ENCODE assay signal across 1 cellular context in genomic region chr10:554182-554848, GRCh38.
TF ChIP-seq lines count a peak whose summit lies in the region.

No MANE protein-coding gene starts in this region.

TF ChIP-seq in SK-N-SH, 30 proteins besides CTCF, POLR2A, EP300 and RAD21 (continued from another document):
- TF ChIP-seq, protein P1, sequence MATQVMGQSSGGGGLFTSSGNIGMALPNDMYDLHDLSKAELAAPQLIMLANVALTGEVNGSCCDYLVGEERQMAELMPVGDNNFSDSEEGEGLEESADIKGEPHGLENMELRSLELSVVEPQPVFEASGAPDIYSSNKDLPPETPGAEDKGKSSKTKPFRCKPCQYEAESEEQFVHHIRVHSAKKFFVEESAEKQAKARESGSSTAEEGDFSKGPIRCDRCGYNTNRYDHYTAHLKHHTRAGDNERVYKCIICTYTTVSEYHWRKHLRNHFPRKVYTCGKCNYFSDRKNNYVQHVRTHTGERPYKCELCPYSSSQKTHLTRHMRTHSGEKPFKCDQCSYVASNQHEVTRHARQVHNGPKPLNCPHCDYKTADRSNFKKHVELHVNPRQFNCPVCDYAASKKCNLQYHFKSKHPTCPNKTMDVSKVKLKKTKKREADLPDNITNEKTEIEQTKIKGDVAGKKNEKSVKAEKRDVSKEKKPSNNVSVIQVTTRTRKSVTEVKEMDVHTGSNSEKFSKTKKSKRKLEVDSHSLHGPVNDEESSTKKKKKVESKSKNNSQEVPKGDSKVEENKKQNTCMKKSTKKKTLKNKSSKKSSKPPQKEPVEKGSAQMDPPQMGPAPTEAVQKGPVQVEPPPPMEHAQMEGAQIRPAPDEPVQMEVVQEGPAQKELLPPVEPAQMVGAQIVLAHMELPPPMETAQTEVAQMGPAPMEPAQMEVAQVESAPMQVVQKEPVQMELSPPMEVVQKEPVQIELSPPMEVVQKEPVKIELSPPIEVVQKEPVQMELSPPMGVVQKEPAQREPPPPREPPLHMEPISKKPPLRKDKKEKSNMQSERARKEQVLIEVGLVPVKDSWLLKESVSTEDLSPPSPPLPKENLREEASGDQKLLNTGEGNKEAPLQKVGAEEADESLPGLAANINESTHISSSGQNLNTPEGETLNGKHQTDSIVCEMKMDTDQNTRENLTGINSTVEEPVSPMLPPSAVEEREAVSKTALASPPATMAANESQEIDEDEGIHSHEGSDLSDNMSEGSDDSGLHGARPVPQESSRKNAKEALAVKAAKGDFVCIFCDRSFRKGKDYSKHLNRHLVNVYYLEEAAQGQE (IDR thresholded peaks at IDR 0.05; ENCODE audit: low read depth, low read length) = no peak
- TF ChIP-seq, protein P2, sequence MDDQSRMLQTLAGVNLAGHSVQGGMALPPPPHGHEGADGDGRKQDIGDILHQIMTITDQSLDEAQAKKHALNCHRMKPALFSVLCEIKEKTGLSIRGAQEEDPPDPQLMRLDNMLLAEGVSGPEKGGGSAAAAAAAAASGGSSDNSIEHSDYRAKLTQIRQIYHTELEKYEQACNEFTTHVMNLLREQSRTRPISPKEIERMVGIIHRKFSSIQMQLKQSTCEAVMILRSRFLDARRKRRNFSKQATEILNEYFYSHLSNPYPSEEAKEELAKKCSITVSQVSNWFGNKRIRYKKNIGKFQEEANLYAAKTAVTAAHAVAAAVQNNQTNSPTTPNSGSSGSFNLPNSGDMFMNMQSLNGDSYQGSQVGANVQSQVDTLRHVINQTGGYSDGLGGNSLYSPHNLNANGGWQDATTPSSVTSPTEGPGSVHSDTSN (IDR thresholded peaks at IDR 0.05) = peak; percentile 71
- TF ChIP-seq FOSL2 (IDR thresholded peaks at IDR 0.05; ENCODE audit: borderline replicate concordance, low read depth) (peak; percentile 51; the same call in 1 of the 2 replicates), GABPA (IDR thresholded peaks at IDR 0.05; ENCODE audit: low read depth) (no peak), RCOR1 (IDR thresholded peaks at IDR 0.05; ENCODE audit: low read length) (no peak), CHD2 (IDR thresholded peaks at IDR 0.05; ENCODE audit: low read length, partially characterized antibody) (no peak), IRF3 (IDR thresholded peaks at IDR 0.05; ENCODE audit: low read depth, low read length) (no peak), JUND (IDR thresholded peaks at IDR 0.05) (peak; percentile 55; the same call in 1 of the 2 replicates), ZBTB33 (IDR thresholded peaks at IDR 0.05; ENCODE audit: borderline replicate concordance, low read depth) (no peak), MAX (IDR thresholded peaks at IDR 0.05; ENCODE audit: low read depth) (no peak), RXRA (IDR thresholded peaks at IDR 0.05; ENCODE audit: borderline replicate concordance, low read depth) (no peak; the same call in 1 of the 2 replicates), TAF1 (IDR thresholded peaks at IDR 0.05; ENCODE audit: borderline replicate concordance, low read depth, low read length) (no peak), NFIC (IDR thresholded peaks at IDR 0.05; ENCODE audit: borderline replicate concordance) (no peak; the same call in 1 of the 2 replicates), MEF2A (IDR thresholded peaks at IDR 0.05; ENCODE audit: borderline replicate concordance, low read depth) (no peak), SIN3A (IDR thresholded peaks at IDR 0.05; ENCODE audit: borderline replicate concordance, low read depth, low read length) (no peak), FOXJ3 (CRISPR knock-in tag; IDR thresholded peaks at IDR 0.05) (no peak), FOXM1 (IDR thresholded peaks at IDR 0.05; ENCODE audit: low read depth) (no peak), TCF12 (IDR thresholded peaks at IDR 0.05) (peak; percentile 75)
